In the genomic region with DNA sequence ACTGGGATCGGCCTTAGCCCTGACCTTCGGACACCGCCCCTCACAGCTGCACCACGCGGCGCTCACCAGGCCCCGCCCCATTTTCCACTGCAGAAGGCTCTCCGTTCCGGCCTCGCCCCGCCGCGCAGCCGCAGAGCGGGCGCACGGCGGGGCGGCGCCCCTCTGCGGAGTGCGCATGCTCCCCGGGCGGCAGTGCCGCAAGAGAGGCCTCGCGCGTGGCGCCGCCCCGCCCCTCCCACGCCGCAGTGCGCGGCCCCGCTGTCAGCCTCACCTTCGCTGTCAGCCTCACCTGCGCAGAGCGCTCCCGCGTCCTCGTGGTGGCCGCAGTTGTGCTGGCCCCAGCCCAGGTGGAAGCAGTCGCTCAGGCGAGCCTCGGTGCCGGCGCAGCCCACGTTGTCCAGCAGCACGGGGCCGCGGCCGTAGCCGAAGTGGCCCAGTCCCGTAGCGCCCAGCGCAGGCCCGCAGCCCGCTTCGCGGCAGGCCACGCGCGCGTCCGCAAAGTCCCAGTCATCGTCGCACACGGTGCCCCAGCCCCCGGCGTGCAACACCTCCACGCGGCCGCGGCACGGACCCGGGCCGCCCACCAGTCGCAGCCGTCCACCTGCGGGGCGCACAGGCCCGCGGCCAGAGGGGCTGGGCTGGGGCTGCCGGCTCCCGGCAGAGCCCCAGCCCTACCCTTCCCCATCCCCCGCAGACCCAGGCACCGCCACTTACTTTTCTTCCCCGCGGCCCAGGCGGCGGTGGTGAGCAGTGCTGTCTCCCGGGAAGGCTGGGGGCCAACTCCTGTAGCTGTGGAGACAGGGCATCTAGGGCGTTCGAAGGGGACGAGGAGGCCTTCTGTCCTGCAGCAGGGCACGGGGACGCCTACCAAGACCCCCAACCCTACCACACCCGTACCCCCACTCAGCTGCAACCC, we compare ENCODE assay signal across 8 cellular contexts. TPM values are rescaled to one million over a fixed set of nuclear protein-coding genes. Genes with fewer than 3 reads are reported as not detected.
DNase-seq lines count a peak whose midpoint lies in the region; ATAC-seq and TF ChIP-seq lines count a peak whose summit lies in the region.

No MANE protein-coding gene starts in this region.

- no peak for TF ChIP-seq CTCF in omental fat pad (IDR thresholded peaks at IDR 0.05)

- H3K27me3 ChIP-seq in MG63 (no peaks in the 10 kb centered on the region), SJCRH30 (no peaks in the 10 kb centered on the region; the same call in 1 of the 2 replicates)

- H3K4me3 ChIP-seq in MG63 (peak overlapping the region; percentile 57), SJCRH30 (peak overlapping the region; percentile 73)

- ATAC-seq in omental fat pad (ENCODE audit: low FRiP score) = peak; percentile 94

- H3K36me3 ChIP-seq in MG63 (no peaks in the 10 kb centered on the region), SJCRH30 (no peaks in the 10 kb centered on the region)

- H3K4me1 ChIP-seq in SJCRH30 = peaks cover 4% of the 10 kb centered on the region; the same call in 1 of the 2 replicates

- DNase-seq in GM03348 (ENCODE audit: low spot score) = peak; percentile 99
- peak; percentile 88 for DNase-seq in HCEC 1CT
- DNase-seq in MG63 = peak; percentile 94
- peak; percentile 91 to 93 for DNase-seq in SJCRH30
- peak; percentile 91 for DNase-seq in activated naive CD4-positive, alpha-beta T cell treated with Interleukin-2 at 50 U/mL for 16 hours
- DNase-seq in germinal center (ENCODE audit: low spot score) = peak; percentile 98
- DNase-seq in omental fat pad (ENCODE audit: low spot score) = peak; percentile 70

- no peaks in the 10 kb centered on the region for H3K9me3 ChIP-seq in MG63
- no peaks in the 10 kb centered on the region for H3K9me3 ChIP-seq in SJCRH30 (replicated peaks)

- H3K27ac ChIP-seq in SJCRH30 = peak overlapping the region; percentile 22; the same call in 1 of the 2 replicates
- H3K27ac ChIP-seq in temporal lobe (ENCODE audit: low read depth, low read length) = peak overlapping the region; percentile 94

RNA-seq across cellular contexts. Expression of a gene that starts 16.1 kb away (rescaled TPM):
- not detected in 2 replicates for total RNA-seq in MG63 (2014; rRNA removed; shearing (Covaris generic); ENCODE audit: low replicate concordance)
- total RNA-seq in SJCRH30 (2014; rRNA removed; shearing (Covaris generic)) = 0.86 and 1.8 TPM in 2 replicates
- total RNA-seq in omental fat pad (10 to 100 TPM in 1 of 4 donors, 1 to 10 TPM in 3; 2.1 to 14.6 (median 3.4) TPM), temporal lobe (1.2 TPM)

RNA-seq across cellular contexts. Expression of a gene that starts 31.4 kb away (rescaled TPM):
- total RNA-seq in MG63 (2014; rRNA removed; shearing (Covaris generic); ENCODE audit: low replicate concordance) = 0.44 and 1.7 TPM in 2 replicates
- 0.99 and 1.8 TPM in 2 replicates for total RNA-seq in SJCRH30 (2014; rRNA removed; shearing (Covaris generic))
- total RNA-seq in omental fat pad (1 to 10 TPM in 1 of 4 donors, under 1 TPM in 2, not detected in 1; 0.48 to 2.6 (median 0.65) TPM), temporal lobe (0.49 TPM)

RNA-seq across cellular contexts. Expression of a gene that starts 34.6 kb away (rescaled TPM):
- total RNA-seq in MG63 (2014; rRNA removed; shearing (Covaris generic); ENCODE audit: low replicate concordance) = 74.2 and 95.2 TPM in 2 replicates
- total RNA-seq in SJCRH30 (2014; rRNA removed; shearing (Covaris generic)) = 180 and 190 TPM in 2 replicates
- 100 to 1,000 TPM in 3 of 4 donors, 10 to 100 TPM in 1; 98.0 to 263 (median 147) TPM for total RNA-seq in omental fat pad
- 344 TPM for total RNA-seq in temporal lobe

Comparison
In these comparisons a context has a peak if more than half of its experiments do, and no peak if none do; other contexts are left out.
1. Peak in every context shown above with its lines: DNase-seq, ATAC-seq, H3K4me3 ChIP-seq and H3K27ac ChIP-seq.